In genomic region chr11:110850846-110851245, GRCh38 we compare ENCODE assay signal across 24 cellular contexts.
DNase-seq lines count a peak whose midpoint lies in the region; ATAC-seq, FAIRE-seq and TF ChIP-seq lines count a peak whose summit lies in the region.
"Had no signal": no experiment of that assay in that cellular context is flagged by ENCODE, and none has a peak within 500 bp of the region (broad histone marks: within the 10 kb centered on the region; RNA-seq: fewer than 3 reads in every experiment).

No MANE protein-coding gene starts in this region.

- FAIRE-seq in HTR-8/SVneo (lab: Jason Lieb, UNC) = no peak
- FAIRE-seq: A204.1, G401.6 had no signal

- H3K36me3 ChIP-seq in adipocyte (ENCODE audit: control insufficient read depth, insufficient read depth, low read length, severe bottlenecking) = no peaks in the 10 kb centered on the region
- H3K36me3 ChIP-seq: BLaER1, HAP-1, Peyer's patch had no signal

- DNase-seq in HTR-8/SVneo (ENCODE audit: insufficient read length, low spot score) (peak; percentile 3), adipocyte (ENCODE audit: low read depth) (peak; percentile 11), foreskin keratinocyte (peak; percentile 32 to 60), type B pancreatic cell (ENCODE audit: extremely low spot score, unreplicated experiment) (no peak), left colon (no peak), omental fat pad (ENCODE audit: low spot score) (no peak)
- DNase-seq: CD4-positive, CD25-positive, alpha-beta regulatory T cell; COR-L47; DMS53; MM.1S; NCI-H2029 treated with DMSO at 0.1 percent for 48 hours; NCI-H446 treated with DMSO at 0.1 percent for 48 hours; NCI-H526; OCI-M1; Peyer's patch; SIG-M5 had no signal

- no peak for TF ChIP-seq CTCF in foreskin keratinocyte (conservative IDR thresholded peaks at IDR 0.05)
- TF ChIP-seq CTCF in type B pancreatic cell (conservative IDR thresholded peaks at IDR 0.05) = no peak
- no peak for TF ChIP-seq CTCF in omental fat pad (IDR thresholded peaks at IDR 0.05)

- H3K9ac ChIP-seq in adipocyte (ENCODE audit: low read length) = no peak overlapping the region
- H3K9ac ChIP-seq: BLaER1, KMS-11 had no signal

- no peaks in the 10 kb centered on the region for H3K36me3 Mint-ChIP-seq in type B pancreatic cell
- H3K36me3 Mint-ChIP-seq: CD4-positive, CD25-positive, alpha-beta regulatory T cell; IgD-negative memory B cell had no signal

- H3K27ac ChIP-seq in foreskin keratinocyte = no peak overlapping the region
- H3K27ac ChIP-seq: BLaER1, KMS-11, Peyer's patch had no signal

- H3K9me3 ChIP-seq in adipocyte (ENCODE audit: control insufficient read depth, low read length) = no peaks in the 10 kb centered on the region
- H3K9me3 ChIP-seq: HAP-1, Peyer's patch had no signal

- peaks cover 21% of the 10 kb centered on the region for H3K4me1 Mint-ChIP-seq in type B pancreatic cell (ENCODE audit: unreplicated experiment)
- H3K4me1 Mint-ChIP-seq: CD4-positive, CD25-positive, alpha-beta regulatory T cell; GM23338 had no signal

- no peak overlapping the region for H3K4me3 Mint-ChIP-seq in type B pancreatic cell
- H3K4me3 Mint-ChIP-seq: CD4-positive, CD25-positive, alpha-beta regulatory T cell; GM23338; IgD-negative memory B cell had no signal

- H3K27ac Mint-ChIP-seq in type B pancreatic cell = peak overlapping the region; percentile 11
- H3K27ac Mint-ChIP-seq: CD4-positive, CD25-positive, alpha-beta regulatory T cell; GM23338; IgD-negative memory B cell had no signal

- ATAC-seq in foreskin keratinocyte (no peak), left colon (no peak), HG02623 (IDR thresholded peaks at IDR 0.05; ENCODE audit: unreplicated experiment) (no peak), omental fat pad (ENCODE audit: low FRiP score) (no peak)
- ATAC-seq: GM23338 had no signal

- peaks cover 4% of the 10 kb centered on the region for H3K9me3 Mint-ChIP-seq in type B pancreatic cell
- H3K9me3 Mint-ChIP-seq: GM23338 had no signal

- H3K27me3 Mint-ChIP-seq in type B pancreatic cell = no peaks in the 10 kb centered on the region

- intact Hi-C loops in left colon (cut with DNase I, micrococcal nuclease) = no loop called here

- H3K4me3 ChIP-seq in adipocyte (ENCODE audit: low read length) = no peak overlapping the region
- H3K4me3 ChIP-seq: BLaER1, GM23338, HAP-1, Peyer's patch had no signal

- H3K4me1 ChIP-seq in adipocyte (ENCODE audit: control insufficient read depth, insufficient read depth, low read length) (peaks cover 26% of the 10 kb centered on the region), foreskin keratinocyte (no peaks in the 10 kb centered on the region)
- H3K4me1 ChIP-seq: HAP-1, Peyer's patch had no signal

- no peaks in the 10 kb centered on the region for H3K27me3 ChIP-seq in adipocyte (replicated peaks; ENCODE audit: control insufficient read depth, insufficient read depth, low read length)
- peaks cover 27% of the 10 kb centered on the region for H3K27me3 ChIP-seq in foreskin keratinocyte
- H3K27me3 ChIP-seq: BLaER1, Peyer's patch had no signal

Comparison
In these comparisons a context has a peak if more than half of its experiments do, and no peak if none do; other contexts are left out.
1. DNase-seq: peak in HTR-8/SVneo (single experiment), adipocyte (single experiment) and foreskin keratinocyte (2 of 2); none in type B pancreatic cell (single experiment), left colon (0 of 2) and omental fat pad (single experiment).